In the genomic region with DNA sequence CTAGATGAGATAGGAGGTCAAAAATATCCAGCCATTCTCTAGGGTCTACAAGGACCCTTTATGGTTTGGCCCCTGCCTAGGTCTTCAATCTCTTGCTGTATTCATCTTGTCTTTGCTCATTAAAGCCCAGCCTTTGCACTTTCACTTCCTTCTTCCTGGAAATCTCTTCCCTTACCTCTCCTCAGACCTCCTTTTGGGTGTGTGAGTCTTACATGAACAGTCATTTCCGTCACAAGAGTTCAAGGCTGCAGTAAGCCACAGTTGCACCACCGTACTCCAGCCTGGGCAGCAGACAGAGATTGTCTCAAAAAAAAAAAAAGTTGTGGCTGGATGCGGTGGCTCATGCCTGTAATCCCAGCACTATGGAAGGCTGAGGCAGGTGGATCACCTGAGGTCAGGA, we compare ENCODE assay signal across 1 cellular context.
TF ChIP-seq lines count a peak whose summit lies in the region.

No MANE protein-coding gene starts in this region.

TF ChIP-seq in GM23338, 12 proteins besides CTCF, POLR2A, EP300 and RAD21 (continued from another document):
- TF ChIP-seq, protein P1, sequence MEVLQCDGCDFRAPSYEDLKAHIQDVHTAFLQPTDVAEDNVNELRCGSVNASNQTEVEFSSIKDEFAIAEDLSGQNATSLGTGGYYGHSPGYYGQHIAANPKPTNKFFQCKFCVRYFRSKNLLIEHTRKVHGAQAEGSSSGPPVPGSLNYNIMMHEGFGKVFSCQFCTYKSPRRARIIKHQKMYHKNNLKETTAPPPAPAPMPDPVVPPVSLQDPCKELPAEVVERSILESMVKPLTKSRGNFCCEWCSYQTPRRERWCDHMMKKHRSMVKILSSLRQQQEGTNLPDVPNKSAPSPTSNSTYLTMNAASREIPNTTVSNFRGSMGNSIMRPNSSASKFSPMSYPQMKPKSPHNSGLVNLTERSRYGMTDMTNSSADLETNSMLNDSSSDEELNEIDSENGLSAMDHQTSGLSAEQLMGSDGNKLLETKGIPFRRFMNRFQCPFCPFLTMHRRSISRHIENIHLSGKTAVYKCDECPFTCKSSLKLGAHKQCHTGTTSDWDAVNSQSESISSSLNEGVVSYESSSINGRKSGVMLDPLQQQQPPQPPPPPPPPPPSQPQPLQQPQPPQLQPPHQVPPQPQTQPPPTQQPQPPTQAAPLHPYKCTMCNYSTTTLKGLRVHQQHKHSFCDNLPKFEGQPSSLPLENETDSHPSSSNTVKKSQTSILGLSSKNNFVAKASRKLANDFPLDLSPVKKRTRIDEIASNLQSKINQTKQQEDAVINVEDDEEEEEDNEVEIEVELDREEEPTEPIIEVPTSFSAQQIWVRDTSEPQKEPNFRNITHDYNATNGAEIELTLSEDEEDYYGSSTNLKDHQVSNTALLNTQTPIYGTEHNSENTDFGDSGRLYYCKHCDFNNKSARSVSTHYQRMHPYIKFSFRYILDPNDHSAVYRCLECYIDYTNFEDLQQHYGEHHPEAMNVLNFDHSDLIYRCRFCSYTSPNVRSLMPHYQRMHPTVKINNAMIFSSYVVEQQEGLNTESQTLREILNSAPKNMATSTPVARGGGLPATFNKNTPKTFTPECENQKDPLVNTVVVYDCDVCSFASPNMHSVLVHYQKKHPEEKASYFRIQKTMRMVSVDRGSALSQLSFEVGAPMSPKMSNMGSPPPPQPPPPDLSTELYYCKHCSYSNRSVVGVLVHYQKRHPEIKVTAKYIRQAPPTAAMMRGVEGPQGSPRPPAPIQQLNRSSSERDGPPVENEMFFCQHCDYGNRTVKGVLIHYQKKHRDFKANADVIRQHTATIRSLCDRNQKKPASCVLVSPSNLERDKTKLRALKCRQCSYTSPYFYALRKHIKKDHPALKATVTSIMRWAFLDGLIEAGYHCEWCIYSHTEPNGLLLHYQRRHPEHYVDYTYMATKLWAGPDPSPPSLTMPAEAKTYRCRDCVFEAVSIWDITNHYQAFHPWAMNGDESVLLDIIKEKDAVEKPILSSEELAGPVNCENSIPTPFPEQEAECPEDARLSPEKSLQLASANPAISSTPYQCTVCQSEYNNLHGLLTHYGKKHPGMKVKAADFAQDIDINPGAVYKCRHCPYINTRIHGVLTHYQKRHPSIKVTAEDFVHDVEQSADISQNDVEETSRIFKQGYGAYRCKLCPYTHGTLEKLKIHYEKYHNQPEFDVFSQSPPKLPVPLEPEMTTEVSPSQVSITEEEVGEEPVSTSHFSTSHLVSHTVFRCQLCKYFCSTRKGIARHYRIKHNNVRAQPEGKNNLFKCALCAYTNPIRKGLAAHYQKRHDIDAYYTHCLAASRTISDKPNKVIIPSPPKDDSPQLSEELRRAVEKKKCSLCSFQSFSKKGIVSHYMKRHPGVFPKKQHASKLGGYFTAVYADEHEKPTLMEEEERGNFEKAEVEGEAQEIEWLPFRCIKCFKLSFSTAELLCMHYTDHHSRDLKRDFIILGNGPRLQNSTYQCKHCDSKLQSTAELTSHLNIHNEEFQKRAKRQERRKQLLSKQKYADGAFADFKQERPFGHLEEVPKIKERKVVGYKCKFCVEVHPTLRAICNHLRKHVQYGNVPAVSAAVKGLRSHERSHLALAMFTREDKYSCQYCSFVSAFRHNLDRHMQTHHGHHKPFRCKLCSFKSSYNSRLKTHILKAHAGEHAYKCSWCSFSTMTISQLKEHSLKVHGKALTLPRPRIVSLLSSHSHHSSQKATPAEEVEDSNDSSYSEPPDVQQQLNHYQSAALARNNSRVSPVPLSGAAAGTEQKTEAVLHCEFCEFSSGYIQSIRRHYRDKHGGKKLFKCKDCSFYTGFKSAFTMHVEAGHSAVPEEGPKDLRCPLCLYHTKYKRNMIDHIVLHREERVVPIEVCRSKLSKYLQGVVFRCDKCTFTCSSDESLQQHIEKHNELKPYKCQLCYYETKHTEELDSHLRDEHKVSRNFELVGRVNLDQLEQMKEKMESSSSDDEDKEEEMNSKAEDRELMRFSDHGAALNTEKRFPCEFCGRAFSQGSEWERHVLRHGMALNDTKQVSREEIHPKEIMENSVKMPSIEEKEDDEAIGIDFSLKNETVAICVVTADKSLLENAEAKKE (CRISPR knock-in tag; IDR thresholded peaks at IDR 0.05), result no peak
- TF ChIP-seq EZH2 (IDR thresholded peaks at IDR 0.05; ENCODE audit: low read depth, unreplicated experiment), result no peak
- TF ChIP-seq STAT1 (IDR thresholded peaks at IDR 0.05; ENCODE audit: unreplicated experiment), result no peak
